In the genomic region with DNA sequence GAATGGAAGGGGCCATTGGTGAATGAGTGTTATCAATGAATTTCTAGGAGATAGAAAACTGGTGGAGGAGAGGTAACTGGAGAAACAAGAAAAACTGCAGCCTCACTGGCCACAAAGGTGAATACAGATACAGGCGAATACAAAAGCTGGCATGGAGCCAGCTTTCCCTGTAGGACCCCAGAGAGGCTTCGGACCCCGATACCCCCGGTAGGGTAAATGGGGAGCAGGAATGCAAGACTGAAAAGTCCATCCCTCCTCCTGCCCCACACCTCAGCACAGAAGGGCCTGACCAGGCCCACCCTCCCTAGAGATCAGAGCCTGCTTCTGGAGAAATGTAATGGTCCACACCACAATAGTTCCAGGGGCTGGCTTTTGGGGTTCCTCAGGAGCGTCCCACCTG, we compare ENCODE assay signal across 21 cellular contexts. TPM values are rescaled to one million over a fixed set of nuclear protein-coding genes. Genes with fewer than 3 reads are reported as not detected.
"Had no signal": no experiment of that assay in that cellular context is flagged by ENCODE, and none has a peak within 500 bp of the region (broad histone marks: within the 10 kb centered on the region; RNA-seq: fewer than 3 reads in every experiment).

No MANE protein-coding gene starts in this region.

- FAIRE-seq: astrocyte had no signal

- H3K27me3 ChIP-seq: tibial artery had no signal

- H3K27ac ChIP-seq: coronary artery, esophagus squamous epithelium, gastroesophageal sphincter, tibial artery, VCaP had no signal

- ATAC-seq: activated CD8-positive, alpha-beta T cell treated with anti-CD3 and anti-CD28 coated beads, Interleukin-2, amount 10 ng/mL, durations not matched to agents 7 days and 5 days; gastroesophageal sphincter; left colon; naive thymus-derived CD4-positive, alpha-beta T cell; stimulated activated naive CD8-positive, alpha-beta T cell treated with anti-CD3 and anti-CD28 coated beads, Interleukin-15, amount 100 ng/mL, for 72 hours had no signal

- H3K36me3 ChIP-seq: esophagus squamous epithelium, gastroesophageal sphincter, tibial artery had no signal

- H3K9me3 ChIP-seq: esophagus squamous epithelium, gastroesophageal sphincter, tibial artery had no signal

- DNase-seq: activated CD4-positive, alpha-beta T cell treated with anti-CD3 and anti-CD28 coated beads, Interleukin-2, amount 10 ng/mL, durations not matched to agents 7 days and 5 days; activated CD4-positive, CD25-positive, alpha-beta regulatory T cell treated with anti-CD3 and anti-CD28 coated beads, Interleukin-2, amount 50 U/mL, for 72 hours; activated CD8-positive, alpha-beta T cell treated with anti-CD3 and anti-CD28 coated beads, Interleukin-2, amount 10 ng/mL, durations not matched to agents 7 days and 5 days; activated naive CD8-positive, alpha-beta T cell treated with anti-CD3 and anti-CD28 coated beads for 36 hours; cerebellar nuclear complex; endodermal cell; esophagus squamous epithelium; head of caudate nucleus; islet precursor cell; left colon; naive thymus-derived CD4-positive, alpha-beta T cell; retina; stimulated activated CD4-positive, alpha-beta T cell treated with anti-CD3 and anti-CD28 coated beads, Interleukin-12 subunit alpha, Interleukin-12 subunit beta, amount 100 ng/mL, for 4 hours; stimulated activated CD4-positive, alpha-beta T cell treated with anti-CD3 and anti-CD28 coated beads, Interleukin-4, amount 100 ng/mL, for 4 hours; stimulated activated naive CD8-positive, alpha-beta T cell treated with anti-CD3 and anti-CD28 coated beads, Interleukin-15, amount 100 ng/mL, for 72 hours; tibial artery had no signal

- H3K4me3 ChIP-seq: coronary artery, esophagus squamous epithelium, gastroesophageal sphincter, lung, tibial artery had no signal

RNA-seq across cellular contexts. Expression of gene MYLK3, which starts 4.9 kb away (rescaled TPM):
- polyA plus RNA-seq: naive thymus-derived CD4-positive, alpha-beta T cell had no signal
